7 cellular contexts compared by ENCODE assay signal in genomic region chr5:173119719-173120118, GRCh38.
"Had no signal": no experiment of that assay in that cellular context is flagged by ENCODE, and none has a peak within 500 bp of the region (broad histone marks: within the 10 kb centered on the region; RNA-seq: fewer than 3 reads in every experiment).

No MANE protein-coding gene starts in this region.

- DNase-seq: GDM1, GF-D8 had no signal

- ATAC-seq: GM12878 had no signal

- H3K4me3 ChIP-seq: GM12878 had no signal

- FAIRE-seq: GM12878, GM12891, GM12892, GM18507, GM19239 had no signal
